ENCODE assay signal across 1 cellular context in the genomic region with DNA sequence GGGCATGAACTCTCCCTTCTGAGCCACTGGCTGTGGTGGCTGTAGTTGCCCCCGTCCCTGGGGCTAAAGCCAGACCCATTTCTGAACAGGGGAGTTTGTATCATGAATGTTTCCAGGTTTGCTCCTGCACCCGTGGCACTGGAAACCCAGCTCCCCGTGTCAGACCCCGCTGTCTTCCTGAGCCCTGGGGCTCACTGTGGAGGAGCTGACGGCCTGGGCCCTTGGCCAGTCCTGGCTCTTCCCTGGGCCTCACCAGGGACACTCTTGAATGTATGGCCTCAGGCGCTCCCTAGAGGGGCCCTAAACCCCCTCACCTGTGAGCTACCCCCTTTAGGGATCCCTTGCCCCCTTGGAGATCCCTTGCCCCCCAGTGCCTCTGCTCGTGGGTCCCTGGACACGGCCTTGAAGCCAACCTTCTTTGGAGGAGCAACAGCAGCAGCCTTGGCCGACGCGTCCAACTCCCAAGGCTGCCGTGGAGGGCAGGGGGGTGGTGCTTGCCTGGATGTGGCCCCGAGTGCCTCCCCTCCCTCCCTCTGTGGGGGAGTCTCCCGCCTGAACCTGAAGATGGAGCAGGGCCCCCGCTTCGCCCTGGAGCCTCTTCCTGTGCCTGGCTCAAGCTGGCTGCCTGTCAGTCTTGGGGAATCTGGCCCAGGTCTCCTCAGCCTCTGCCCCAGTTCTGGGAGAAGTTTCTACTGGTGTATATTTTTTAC.
TF ChIP-seq lines count a peak whose summit lies in the region.

No MANE protein-coding gene starts in this region.

TF ChIP-seq in HEK293, 187 proteins besides CTCF, POLR2A, EP300 and RAD21 (continued from another document):
- TF ChIP-seq ZNF132 (tag by site-specific recombination; IDR thresholded peaks at IDR 0.05; ENCODE audit: borderline replicate concordance) (no peak), ZNF404 (tag by site-specific recombination; IDR thresholded peaks at IDR 0.05) (no peak), KLF9 (tag by site-specific recombination; IDR thresholded peaks at IDR 0.05; ENCODE audit: low read depth) (no peak), ZNF350 (tag by site-specific recombination; IDR thresholded peaks at IDR 0.05) (no peak), REPIN1 (tag by site-specific recombination; IDR thresholded peaks at IDR 0.05; ENCODE audit: low read depth) (no peak)
- TF ChIP-seq, protein P1, sequence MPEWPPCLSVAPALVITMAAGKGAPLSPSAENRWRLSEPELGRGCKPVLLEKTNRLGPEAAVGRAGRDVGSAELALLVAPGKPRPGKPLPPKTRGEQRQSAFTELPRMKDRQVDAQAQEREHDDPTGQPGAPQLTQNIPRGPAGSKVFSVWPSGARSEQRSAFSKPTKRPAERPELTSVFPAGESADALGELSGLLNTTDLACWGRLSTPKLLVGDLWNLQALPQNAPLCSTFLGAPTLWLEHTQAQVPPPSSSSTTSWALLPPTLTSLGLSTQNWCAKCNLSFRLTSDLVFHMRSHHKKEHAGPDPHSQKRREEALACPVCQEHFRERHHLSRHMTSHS (tag by site-specific recombination; IDR thresholded peaks at IDR 0.05): no peak
- TF ChIP-seq, protein P2, sequence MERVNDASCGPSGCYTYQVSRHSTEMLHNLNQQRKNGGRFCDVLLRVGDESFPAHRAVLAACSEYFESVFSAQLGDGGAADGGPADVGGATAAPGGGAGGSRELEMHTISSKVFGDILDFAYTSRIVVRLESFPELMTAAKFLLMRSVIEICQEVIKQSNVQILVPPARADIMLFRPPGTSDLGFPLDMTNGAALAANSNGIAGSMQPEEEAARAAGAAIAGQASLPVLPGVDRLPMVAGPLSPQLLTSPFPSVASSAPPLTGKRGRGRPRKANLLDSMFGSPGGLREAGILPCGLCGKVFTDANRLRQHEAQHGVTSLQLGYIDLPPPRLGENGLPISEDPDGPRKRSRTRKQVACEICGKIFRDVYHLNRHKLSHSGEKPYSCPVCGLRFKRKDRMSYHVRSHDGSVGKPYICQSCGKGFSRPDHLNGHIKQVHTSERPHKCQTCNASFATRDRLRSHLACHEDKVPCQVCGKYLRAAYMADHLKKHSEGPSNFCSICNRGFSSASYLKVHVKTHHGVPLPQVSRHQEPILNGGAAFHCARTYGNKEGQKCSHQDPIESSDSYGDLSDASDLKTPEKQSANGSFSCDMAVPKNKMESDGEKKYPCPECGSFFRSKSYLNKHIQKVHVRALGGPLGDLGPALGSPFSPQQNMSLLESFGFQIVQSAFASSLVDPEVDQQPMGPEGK (tag by site-specific recombination; IDR thresholded peaks at IDR 0.05): 0 out of 2 replicates have a peak, but pooled peaks have one; percentile 25
